Comparison of ENCODE assay signal across 12 cellular contexts in genomic region chr1:53112271-53112774, GRCh38. TPM values are rescaled to one million over a fixed set of nuclear protein-coding genes. Genes with fewer than 3 reads are reported as not detected.
DNase-seq lines count a peak whose midpoint lies in the region; ATAC-seq and TF ChIP-seq lines count a peak whose summit lies in the region.
"Had no signal": no experiment of that assay in that cellular context is flagged by ENCODE, and none has a peak within 500 bp of the region (broad histone marks: within the 10 kb centered on the region; RNA-seq: fewer than 3 reads in every experiment).

No MANE protein-coding gene starts in this region.

- no peak overlapping the region for H3K4me3 ChIP-seq in fibroblast of villous mesenchyme (ENCODE audit: low read depth, low read length)
- H3K4me3 ChIP-seq in tibial artery = no peak overlapping the region
- H3K4me3 ChIP-seq in upper lobe of left lung = no peak overlapping the region

- H3K27me3 ChIP-seq in tibial artery = no peaks in the 10 kb centered on the region
- no peaks in the 10 kb centered on the region for H3K27me3 ChIP-seq in upper lobe of left lung

- H3K4me1 ChIP-seq in tibial artery (peaks cover 0 to 79% (median 30%) of the 10 kb centered on the region in 4 donors), upper lobe of left lung (peaks cover 13 to 36% (median 24%) of the 10 kb centered on the region in 4 donors)

- no peak for TF ChIP-seq POLR2A in upper lobe of left lung (IDR thresholded peaks at IDR 0.05)

- peak overlapping the region; percentile 99; the same call in 1 of the 2 replicates for H3K27ac ChIP-seq in VCaP
- H3K27ac ChIP-seq in tibial artery = peak overlapping the region; percentile 30 to 60
- H3K27ac ChIP-seq in upper lobe of left lung = no peak overlapping the region

- H3K36me3 ChIP-seq in tibial artery = no peaks in the 10 kb centered on the region
- no peaks in the 10 kb centered on the region for H3K36me3 ChIP-seq in upper lobe of left lung

- intact Hi-C loops in tibial artery (cut with DNase I; ENCODE audit: low total_unique reads) = no loop called here

- WGBS in upper lobe of left lung, 2 donors = 80 to 85% methylated on average over 2 of the region's 2 CpGs

- H3K9me3 ChIP-seq in tibial artery = peaks cover 0 to 11% (median 0%) of the 10 kb centered on the region in 3 donors
- H3K9me3 ChIP-seq in upper lobe of left lung = no peaks in the 10 kb centered on the region

- peak; percentile 82 for DNase-seq in GM04504 (ENCODE audit: low read depth)
- DNase-seq in fibroblast of villous mesenchyme (ENCODE audit: low read depth) = peak; percentile 87
- no peak for DNase-seq in tibial artery
- no peak for DNase-seq in NCI-H1092 treated with DMSO at 0.1 percent for 48 hours (lab: John Stamatoyannopoulos, UW)
- no peak for DNase-seq in upper lobe of left lung
- DNase-seq: activated CD4-positive, alpha-beta T cell treated with anti-CD3 and anti-CD28 coated beads for 36 hours; stimulated activated CD4-positive, alpha-beta T cell treated with anti-CD3 and anti-CD28 coated beads, Interleukin-1b, Interleukin-23, amount 100 ng/mL, for 48 hours; T-cell had no signal

- TF ChIP-seq EP300 in upper lobe of left lung (IDR thresholded peaks at IDR 0.05) = no peak

- ATAC-seq in GM21576 (IDR thresholded peaks at IDR 0.05; ENCODE audit: unreplicated experiment) = no peak
- no peak for ATAC-seq in HG02678 (IDR thresholded peaks at IDR 0.05; ENCODE audit: unreplicated experiment)
- no peak for ATAC-seq in upper lobe of left lung (ENCODE audit: low FRiP score in 2 of 2)
- ATAC-seq: activated CD4-positive, alpha-beta T cell treated with anti-CD3 and anti-CD28 coated beads for 36 hours; T-cell had no signal

- TF ChIP-seq CTCF in VCaP (conservative IDR thresholded peaks at IDR 0.05) = no peak
- no peak for TF ChIP-seq CTCF in fibroblast of villous mesenchyme (IDR thresholded peaks at IDR 0.05; ENCODE audit: insufficient read depth, low read depth, low read length)
- TF ChIP-seq CTCF in tibial artery (IDR thresholded peaks at IDR 0.05) = no peak
- no peak for TF ChIP-seq CTCF in upper lobe of left lung (IDR thresholded peaks at IDR 0.05)

RNA-seq across cellular contexts. Expression of gene SLC1A7, which starts 30.1 kb away (rescaled TPM):
- under 0.01 TPM in 2 replicates for total RNA-seq in fibroblast of villous mesenchyme
- 1 to 10 TPM in 2 of 6 donors, under 1 TPM in 2, not detected in 2; 0.37 to 1.3 (median 0.77) TPM for total RNA-seq in upper lobe of left lung
- total RNA-seq: activated CD4-positive, alpha-beta T cell treated with anti-CD3 and anti-CD28 coated beads for 36 hours; bronchial epithelial cell had no signal

RNA-seq across cellular contexts. Expression of gene PODN, which starts 50.3 kb away (rescaled TPM):
- total RNA-seq in fibroblast of villous mesenchyme (8.7 and 9.1 TPM in 2 replicates), upper lobe of left lung (10 to 100 TPM; 15.2 to 87.1 (median 53.1) TPM)
- total RNA-seq: activated CD4-positive, alpha-beta T cell treated with anti-CD3 and anti-CD28 coated beads for 36 hours had no signal

Comparison
In these comparisons a context has a peak if more than half of its experiments do, and no peak if none do; other contexts are left out.
1. DNase-seq: peak in GM04504 (single experiment) and fibroblast of villous mesenchyme (single experiment); none in tibial artery (0 of 2), NCI-H1092 treated with DMSO at 0.1 percent for 48 hours (single experiment) and upper lobe of left lung (0 of 2).
2. H3K27ac ChIP-seq: peak in VCaP (single experiment) and tibial artery (2 of 2); none in upper lobe of left lung (0 of 4).